Comparison of ENCODE assay signal across 8 cellular contexts in the genomic region with DNA sequence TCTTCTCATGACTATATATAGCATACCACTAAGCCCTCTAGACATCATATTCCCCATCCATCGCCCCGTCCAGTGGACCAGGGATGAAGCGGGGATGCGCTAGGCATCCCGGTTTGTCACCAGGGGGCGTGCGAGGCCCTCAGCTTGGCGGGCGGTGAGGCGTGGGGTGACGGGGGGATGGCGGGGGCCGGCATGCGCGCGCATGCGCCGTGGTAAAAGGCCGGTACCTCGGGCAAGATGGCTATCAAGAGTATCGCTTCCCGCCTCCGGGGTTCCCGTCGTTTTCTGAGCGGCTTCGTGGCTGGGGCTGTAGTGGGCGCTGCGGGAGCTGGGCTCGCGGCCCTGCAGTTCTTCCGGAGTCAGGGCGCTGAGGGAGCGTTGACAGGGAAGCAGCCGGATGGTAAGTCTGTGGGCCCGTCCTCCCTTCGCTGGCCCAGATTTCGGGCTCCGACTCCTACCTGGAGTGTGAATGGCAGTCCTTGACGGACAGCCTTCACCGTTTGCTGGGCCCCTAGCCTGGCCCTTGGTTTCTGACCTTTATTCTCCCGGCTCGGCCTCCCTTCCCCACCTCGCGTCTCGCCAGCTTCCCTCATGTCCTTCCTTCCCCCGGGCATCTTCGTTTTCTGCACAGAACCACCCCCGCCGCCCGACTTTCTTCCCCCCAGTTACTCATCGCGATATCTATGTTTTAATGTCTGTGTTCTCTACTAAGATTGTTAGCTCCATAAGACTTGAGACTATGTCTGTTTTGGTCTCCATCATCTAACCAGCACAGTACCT.
A peak's percentile ranks its signal among the peaks of the same experiment; 100 is the strongest.
DNase-seq lines count a peak whose midpoint lies in the region; ATAC-seq and TF ChIP-seq lines count a peak whose summit lies in the region.

A gene with protein sequence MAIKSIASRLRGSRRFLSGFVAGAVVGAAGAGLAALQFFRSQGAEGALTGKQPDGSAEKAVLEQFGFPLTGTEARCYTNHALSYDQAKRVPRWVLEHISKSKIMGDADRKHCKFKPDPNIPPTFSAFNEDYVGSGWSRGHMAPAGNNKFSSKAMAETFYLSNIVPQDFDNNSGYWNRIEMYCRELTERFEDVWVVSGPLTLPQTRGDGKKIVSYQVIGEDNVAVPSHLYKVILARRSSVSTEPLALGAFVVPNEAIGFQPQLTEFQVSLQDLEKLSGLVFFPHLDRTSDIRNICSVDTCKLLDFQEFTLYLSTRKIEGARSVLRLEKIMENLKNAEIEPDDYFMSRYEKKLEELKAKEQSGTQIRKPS (plus strand): TSS at position 210 of the 780 bp plus-strand sequence. CDS start 28 bp downstream, at position 238.

- DNase-seq in NCI-H2081 (lab: John Stamatoyannopoulos, UW), result peak; percentile 93 to 95
- DNase-seq in T-helper 9 cell, result peak; percentile 96
- DNase-seq in astrocyte of the hippocampus (ENCODE audit: low read depth, low spot score), result peak; percentile 97
- peak; percentile 83 to 91 for DNase-seq in hippocampal formation (lab: John Stamatoyannopoulos, UW)
- peak; percentile 66 for DNase-seq in retinal pigment epithelial cell (ENCODE audit: low read depth)

- H3K4me3 ChIP-seq in retinal pigment epithelial cell (ENCODE audit: low read length), result peak within 1 kb of the TSS; percentile 82

- TF ChIP-seq CTCF in 22Rv1 (IDR thresholded peaks at IDR 0.05) (peak; percentile 96), retinal pigment epithelial cell (conservative IDR thresholded peaks at IDR 0.05; ENCODE audit: low read depth, low read length) (peak; percentile 86)

- H3K27ac ChIP-seq in 22Rv1, result peak within 1 kb of the TSS; percentile 59

- ATAC-seq in GM18511 (IDR thresholded peaks at IDR 0.05; ENCODE audit: unreplicated experiment) (peak; percentile 91), HG03025 (IDR thresholded peaks at IDR 0.05; ENCODE audit: low FRiP score, unreplicated experiment) (peak; percentile 87)

Comparison
In these comparisons a context has a peak if more than half of its experiments do, and no peak if none do; other contexts are left out.
1. Peak in every context shown above with its lines: DNase-seq, ATAC-seq, H3K4me3 ChIP-seq and H3K27ac ChIP-seq.